ENCODE assay signal across 21 cellular contexts in the genomic region with DNA sequence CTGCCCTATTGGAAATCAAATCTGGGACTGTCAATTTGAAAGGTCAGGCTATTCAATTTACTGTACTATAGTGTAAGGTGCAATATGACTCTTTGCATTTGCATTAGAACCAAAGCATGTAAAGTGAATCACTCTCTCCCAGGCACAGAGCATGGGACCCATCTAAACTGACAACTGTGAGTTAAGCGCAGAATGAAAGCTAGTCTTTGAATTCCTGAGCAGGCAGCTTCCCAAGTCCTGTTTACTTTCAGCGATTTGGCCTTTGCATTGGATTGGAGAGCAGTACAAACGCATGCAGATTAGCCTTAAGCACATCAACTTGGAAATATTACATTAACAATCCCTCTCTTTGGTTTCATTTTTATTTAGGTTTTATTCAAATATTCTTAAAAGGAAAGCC.
DNase-seq lines count a peak whose midpoint lies in the region; ATAC-seq and TF ChIP-seq lines count a peak whose summit lies in the region.
"Had no signal": no experiment of that assay in that cellular context is flagged by ENCODE, and none has a peak within 500 bp of the region (broad histone marks: within the 10 kb centered on the region; RNA-seq: fewer than 3 reads in every experiment).

No MANE protein-coding gene starts in this region.

- H3K27ac ChIP-seq in hepatocyte: peak overlapping the region; percentile 33
- peak overlapping the region; percentile 56 for H3K27ac ChIP-seq in rectal smooth muscle tissue (ENCODE audit: low read depth, low read length)
- no peak overlapping the region for H3K27ac ChIP-seq in mesendoderm (ENCODE audit: low read depth, low read length)

- H3K9me3 ChIP-seq in hepatocyte (ENCODE audit: low read depth): no peaks in the 10 kb centered on the region

- H3K79me2 ChIP-seq in hepatocyte (no peaks in the 10 kb centered on the region), mesendoderm (ENCODE audit: control insufficient read depth, insufficient read depth, low read length) (no peaks in the 10 kb centered on the region)

- H2AK5ac ChIP-seq in mesendoderm (ENCODE audit: low read length): no peak overlapping the region

- no peak overlapping the region for H2BK120ac ChIP-seq in mesendoderm (ENCODE audit: low read depth, low read length)

- no peak for TF ChIP-seq CTCF in hepatocyte (IDR thresholded peaks at IDR 0.05; ENCODE audit: poor library complexity)

- H3K9ac ChIP-seq in rectal smooth muscle tissue (ENCODE audit: low read length): no peak overlapping the region
- no peak overlapping the region for H3K9ac ChIP-seq in mesendoderm (ENCODE audit: low read length)

- H4K5ac ChIP-seq in mesendoderm (ENCODE audit: low read length): no peak overlapping the region

- H3K4me1 ChIP-seq in hepatocyte (ENCODE audit: insufficient read depth) (peaks cover 5% of the 10 kb centered on the region), rectal smooth muscle tissue (ENCODE audit: control insufficient read depth, insufficient read depth, low read length) (peaks cover 23% of the 10 kb centered on the region), mesendoderm (ENCODE audit: control insufficient read depth, low read depth, low read length) (no peaks in the 10 kb centered on the region)

- ATAC-seq in HG03196 (IDR thresholded peaks at IDR 0.05; ENCODE audit: unreplicated experiment): no peak
- ATAC-seq in GM21360 (IDR thresholded peaks at IDR 0.05; ENCODE audit: unreplicated experiment): no peak
- ATAC-seq: esophagus mucosa had no signal

- H3K79me1 ChIP-seq in mesendoderm (ENCODE audit: low read length): no peaks in the 10 kb centered on the region

- DNase-seq in ELF-1 (ENCODE audit: low read depth, low spot score) (peak; percentile 20), NCI-H526 (lab: John Stamatoyannopoulos, UW) (peak; percentile 71 to 75), hepatocyte (ENCODE audit: low spot score) (peak; percentile 37), SKM-1 treated with dmso at 0.1 percent for 144 hours (lab: John Stamatoyannopoulos, UW; ENCODE audit: unreplicated experiment) (no peak), mesendoderm (no peak)
- DNase-seq: activated CD4-positive, alpha-beta T cell treated with anti-CD3 and anti-CD28 coated beads for 1 hour; activated naive CD4-positive, alpha-beta T cell treated with anti-CD3 and anti-CD28 coated beads for 36 hours; activated T-cell treated with anti-CD3 and anti-CD28 coated beads, Interleukin-2, amount 50 U/mL, for 48 hours; CD4-positive, alpha-beta memory T cell; DMS153; effector CD8-positive, alpha-beta T cell; GDM1; KBM-7; NCI-H187; occipital lobe; right cardiac atrium; stimulated activated CD8-positive, alpha-beta memory T cell treated with anti-CD3 and anti-CD28 coated beads, Interleukin-4, amount 100 ng/mL, for 48 hours had no signal

- no peaks in the 10 kb centered on the region for H4K20me1 ChIP-seq in hepatocyte (ENCODE audit: insufficient read depth, poor library complexity, severe bottlenecking)

- H3K9me2 ChIP-seq in hepatocyte (replicated peaks; ENCODE audit: insufficient read depth): no peaks in the 10 kb centered on the region

- H3K23ac ChIP-seq in mesendoderm (ENCODE audit: low read length): no peak overlapping the region

- H3K36me3 ChIP-seq in hepatocyte (replicated peaks; ENCODE audit: insufficient read depth, low read depth) (no peaks in the 10 kb centered on the region), rectal smooth muscle tissue (ENCODE audit: control insufficient read depth, insufficient read depth, low read length) (no peaks in the 10 kb centered on the region), mesendoderm (ENCODE audit: control insufficient read depth, insufficient read depth, low read length) (no peaks in the 10 kb centered on the region)

- H3K27me3 ChIP-seq in hepatocyte (no peaks in the 10 kb centered on the region), rectal smooth muscle tissue (ENCODE audit: control insufficient read depth, insufficient read depth, low read length) (no peaks in the 10 kb centered on the region), mesendoderm (ENCODE audit: insufficient read depth, low read length, poor library complexity) (no peaks in the 10 kb centered on the region)

- no peak overlapping the region for H2BK5ac ChIP-seq in mesendoderm (ENCODE audit: low read length)

- H2BK15ac ChIP-seq in mesendoderm (replicated peaks; ENCODE audit: low read depth): no peak overlapping the region

- H3K4ac ChIP-seq in mesendoderm (ENCODE audit: low read depth, low read length): no peak overlapping the region

- WGBS in hepatocyte (ENCODE audit: low lambda C conversion rate, missing lambda C conversion rate): 8% methylated on average over 3 of the region's 3 CpGs
- no CpG with 5 or more reads among the region's 3 CpGs for WGBS in mesendoderm (ENCODE audit: extremely low coverage, insufficient coverage, low lambda C conversion rate)

- H3K4me2 ChIP-seq in hepatocyte (peak overlapping the region; percentile 49), mesendoderm (ENCODE audit: low read length) (no peak overlapping the region)

- H2AFZ ChIP-seq in hepatocyte: no peak overlapping the region

- H3K56ac ChIP-seq in mesendoderm (ENCODE audit: low read length): no peak overlapping the region

- H3K4me3 ChIP-seq in hepatocyte (no peak overlapping the region), rectal smooth muscle tissue (ENCODE audit: low read length) (peak overlapping the region; percentile 33), mesendoderm (ENCODE audit: low read length) (no peak overlapping the region)

- no peak overlapping the region for H4K8ac ChIP-seq in mesendoderm (ENCODE audit: low read depth, low read length)

- no peak overlapping the region for H3K18ac ChIP-seq in mesendoderm (ENCODE audit: low read length)

Comparison
In these comparisons a context has a peak if more than half of its experiments do, and no peak if none do; other contexts are left out.
1. DNase-seq: peak in ELF-1 (single experiment), NCI-H526 (2 of 2) and hepatocyte (single experiment); none in SKM-1 treated with dmso at 0.1 percent for 144 hours (single experiment) and mesendoderm (single experiment).